Comparison of ENCODE assay signal across 28 cellular contexts in genomic region chr3:61505197-61505596, GRCh38. TPM values are rescaled to one million over a fixed set of nuclear protein-coding genes. Genes with fewer than 3 reads are reported as not detected.
"Had no signal": no experiment of that assay in that cellular context is flagged by ENCODE, and none has a peak within 500 bp of the region (broad histone marks: within the 10 kb centered on the region; RNA-seq: fewer than 3 reads in every experiment).

No MANE protein-coding gene starts in this region.

- H2AFZ ChIP-seq: parathyroid adenoma had no signal

- H3K27me3 ChIP-seq: ascending aorta, esophagus squamous epithelium, thyroid gland, upper lobe of left lung had no signal

- H3K27ac ChIP-seq: ascending aorta, epithelial cell of prostate, esophagus squamous epithelium, parathyroid adenoma, psoas muscle, thyroid gland, upper lobe of left lung had no signal

- H3K9me3 ChIP-seq: esophagus squamous epithelium, thyroid gland had no signal

- H3K4me2 ChIP-seq: smooth muscle cell had no signal

- FAIRE-seq: endometrium, frontal cortex had no signal

- H3K79me2 ChIP-seq: parathyroid adenoma had no signal

- DNase-seq: activated CD4-positive, alpha-beta T cell treated with anti-CD3 and anti-CD28 coated beads for 36 hours; activated CD4-positive, CD25-positive, alpha-beta regulatory T cell; activated effector memory CD4-positive, alpha-beta T cell treated with Interleukin-2 at 50 U/mL for 16 hours; activated naive CD4-positive, alpha-beta T cell treated with Interleukin-2 at 50 U/mL for 16 hours; activated naive CD8-positive, alpha-beta T cell treated with anti-CD3 and anti-CD28 coated beads, Interleukin-2, amount 10 ng/mL, durations not matched to agents 7 days and 5 days; activated T-cell treated with anti-CD3 and anti-CD28 coated beads for 4 hours; caudate nucleus; effector CD4-positive, alpha-beta T cell; esophagus squamous epithelium; immature natural killer cell; midbrain; naive thymus-derived CD4-positive, alpha-beta T cell; nucleus accumbens; psoas muscle; stimulated activated CD4-positive, alpha-beta T cell treated with anti-CD3 and anti-CD28 coated beads, Interleukin-1b, Interleukin-23, amount 100 ng/mL, for 48 hours; stimulated activated CD4-positive, alpha-beta T cell treated with anti-CD3 and anti-CD28 coated beads, Interleukin-4, amount 100 ng/mL, for 4 hours; stimulated activated CD8-positive, alpha-beta memory T cell treated with anti-CD3 and anti-CD28 coated beads, Interleukin-4, amount 100 ng/mL, for 48 hours; stimulated activated naive CD8-positive, alpha-beta T cell treated with anti-CD3 and anti-CD28 coated beads, Interleukin-15, amount 100 ng/mL, for 72 hours; T-cell; thyroid gland; upper lobe of left lung had no signal

- ATAC-seq: activated CD4-positive, alpha-beta T cell treated with anti-CD3 and anti-CD28 coated beads for 36 hours; naive thymus-derived CD4-positive, alpha-beta T cell; psoas muscle; stimulated activated memory B cell treated with anti-CD40 and anti-IgM and Interleukin-4, amounts not matched to agents 10 μg/mL and 1 μg/mL and 100 μg/mL, for 72 hours; stimulated activated naive CD8-positive, alpha-beta T cell treated with anti-CD3 and anti-CD28 coated beads, Interleukin-15, amount 100 ng/mL, for 72 hours; T-cell had no signal

- H3K36me3 ChIP-seq: ascending aorta, esophagus squamous epithelium, thyroid gland, upper lobe of left lung had no signal

- H3K4me3 ChIP-seq: ascending aorta, esophagus squamous epithelium, psoas muscle, smooth muscle cell, thyroid gland, upper lobe of left lung had no signal

- H3K9ac ChIP-seq: parathyroid adenoma had no signal

- H3K4me1 ChIP-seq: ascending aorta, esophagus squamous epithelium, parathyroid adenoma, psoas muscle, thyroid gland, upper lobe of left lung had no signal

RNA-seq across cellular contexts. Expression of gene PTPRG, which starts 56.2 kb away (rescaled TPM):
- total RNA-seq: activated naive CD8-positive, alpha-beta T cell treated with anti-CD3 and anti-CD28 coated beads, Interleukin-2, amount 10 ng/mL, durations not matched to agents 7 days and 5 days had no signal
- polyA plus RNA-seq: naive thymus-derived CD4-positive, alpha-beta T cell had no signal
